In genomic region chr19:12789904-12790619, GRCh38 we compare ENCODE assay signal across 8 cellular contexts. TPM values are rescaled to one million over a fixed set of nuclear protein-coding genes. Genes with fewer than 3 reads are reported as not detected.
DNase-seq lines count a peak whose midpoint lies in the region; ATAC-seq and TF ChIP-seq lines count a peak whose summit lies in the region.

No MANE protein-coding gene starts in this region.

- WGBS in heart right ventricle, 2 donors: 0 to 1% methylated on average over 53 to 56 of the region's 56 CpGs
- 0% methylated on average over 6 to 32 of the region's 56 CpGs for WGBS in upper lobe of left lung, 2 donors

- H3K36me3 Mint-ChIP-seq in T-cell: no peaks in the 10 kb centered on the region

- ATAC-seq in HG02623 (IDR thresholded peaks at IDR 0.05; ENCODE audit: unreplicated experiment) (peak; percentile 31), T-cell (replicated peaks in 1 of 4) (peak; percentile 25 to 35 (median 28)), heart right ventricle (peak; percentile 41 to 65 (median 56)), upper lobe of left lung (ENCODE audit: low FRiP score in 2 of 2) (peak; percentile 60 to 85)

- peak overlapping the region; percentile 96 to 99 for H3K27ac Mint-ChIP-seq in T-cell

- H3K4me1 ChIP-seq in heart right ventricle (peaks cover 33 to 68% (median 57%) of the 10 kb centered on the region in 9 donors), upper lobe of left lung (peaks cover 56 to 67% (median 59%) of the 10 kb centered on the region in 4 donors)

- H3K27me3 Mint-ChIP-seq in T-cell: no peaks in the 10 kb centered on the region

- peaks cover 28 to 38% (median 37%) of the 10 kb centered on the region in 3 donors for H3K4me1 Mint-ChIP-seq in T-cell

- H3K4me3 ChIP-seq in heart right ventricle (peak overlapping the region; percentile 30 to 100 (median 85)), upper lobe of left lung (peak overlapping the region; percentile 51 to 96 (median 88))

- H3K9me3 ChIP-seq in heart right ventricle: no peaks in the 10 kb centered on the region
- no peaks in the 10 kb centered on the region for H3K9me3 ChIP-seq in upper lobe of left lung

- peak in 3 of 4 donors; percentile 62 to 84 (median 70) for TF ChIP-seq EP300 in upper lobe of left lung (IDR thresholded peaks at IDR 0.05)

- peak overlapping the region; percentile 92 for H3K4me3 Mint-ChIP-seq in T-cell

- H3K9me3 Mint-ChIP-seq in T-cell: no peaks in the 10 kb centered on the region

- DNase-seq in GM10248 (ENCODE audit: extremely low spot score) (peak; percentile 94), NCI-H1105 treated with DMSO at 0.1 percent for 48 hours (lab: John Stamatoyannopoulos, UW) (peak; percentile 89), T-cell (peak; percentile 72 to 95 (median 84)), amniotic epithelial cell (ENCODE audit: low read depth) (peak; percentile 91), heart right ventricle (peak; percentile 97 to 98), posterior cingulate gyrus (peak; percentile 92 to 100 (median 97)), upper lobe of left lung (peak; percentile 98 to 99)

- H3K36me3 ChIP-seq in heart right ventricle: peaks cover 0 to 15% (median 0%) of the 10 kb centered on the region in 9 donors
- H3K36me3 ChIP-seq in upper lobe of left lung: peaks cover 0 to 11% (median 0%) of the 10 kb centered on the region in 4 donors

- intact Hi-C loops in heart right ventricle (cut with DNase I): loop anchor here in 5 of 10 donors (5.0 to 10.0 kb wide), 4 partner anchors 68 to 365 kb away; partner anchors contain the start of genes IER2 (in 2 of the 5), STX10 (in 2 of the 5) and TNPO2 (in 1 of the 5)
- intact Hi-C loops in posterior cingulate gyrus (cut with DNase I): loop anchor here (2.0 kb wide), 1 partner anchor 55 kb away; the partner anchor contains the start of gene TRIR

- CTCF ChIA-PET in GM10248 (lab: Yijun Ruan, JAX): interaction anchor here (1.2 to 17.0 kb wide), 5 partner anchors 13 to 32 kb away, joined by 6 to 550 read pairs (median 62); partner anchors contain the start of gene HOOK2
- CTCF ChIA-PET in T-cell (lab: Charles Lee): interaction anchor here in 1 of 2 donors (0.6 to 3.6 kb wide), 3 partner anchors 8 to 56 kb away, joined by 3 to 20 read pairs (median 4); partner anchors contain the start of gene TRIR

- peak overlapping the region; percentile 94 to 100 (median 99) for H3K27ac ChIP-seq in heart right ventricle
- H3K27ac ChIP-seq in upper lobe of left lung: peak overlapping the region; percentile 96 to 100 (median 98)

- H3K27me3 ChIP-seq in heart right ventricle: no peaks in the 10 kb centered on the region
- no peaks in the 10 kb centered on the region for H3K27me3 ChIP-seq in upper lobe of left lung

- TF ChIP-seq CTCF in GM10248 (IDR thresholded peaks at IDR 0.05; ENCODE audit: control extremely low read depth, extremely low read depth, low read depth, missing control alignments) (no peak), heart right ventricle (IDR thresholded peaks at IDR 0.05) (no peak), upper lobe of left lung (IDR thresholded peaks at IDR 0.05) (peak in 1 of 6 experiments; percentile 25)

- TF ChIP-seq POLR2A in upper lobe of left lung (IDR thresholded peaks at IDR 0.05): peak; percentile 26 to 97 (median 86)

- POLR2A ChIA-PET in GM10248 (lab: Yijun Ruan, JAX) (interaction anchor here (1.4 to 3.6 kb wide), 3 partner anchors 7 to 12 kb away, joined by 4 to 70 read pairs (median 9); no protein-coding TSS in a partner anchor), T-cell (lab: Charles Lee) (interaction anchor here in 1 of 2 donors (3.7 kb wide), 1 partner anchor 7 kb away, joined by 45 read pairs; no protein-coding TSS in a partner anchor)

RNA-seq across cellular contexts. Expression of gene JUNB, which starts 1.2 kb away (rescaled TPM):
- total RNA-seq in T-cell: 1,000 to 10,000 TPM in 2 of 5 donors, 100 to 1,000 TPM in 3; 117 to 2,289 (median 138) TPM
- total RNA-seq in heart right ventricle: 100 to 1,000 TPM in 4 of 10 donors, 10 to 100 TPM in 6; 22.4 to 247 (median 70.0) TPM
- 10 to 100 TPM; 41.2 to 65.4 TPM for polyA plus RNA-seq in heart right ventricle
- total RNA-seq in upper lobe of left lung: 100 to 1,000 TPM; 127 to 422 (median 354) TPM

RNA-seq across cellular contexts. Expression of gene PRDX2, which starts 11.5 kb away (rescaled TPM):
- 100 to 1,000 TPM in 3 of 5 donors, 10 to 100 TPM in 2; 94.5 to 150 (median 134) TPM for total RNA-seq in T-cell
- total RNA-seq in heart right ventricle: 100 to 1,000 TPM; 532 to 789 (median 744) TPM
- 100 to 1,000 TPM; 235 to 827 TPM for polyA plus RNA-seq in heart right ventricle
- total RNA-seq in upper lobe of left lung: 100 to 1,000 TPM in 4 of 6 donors, 10 to 100 TPM in 2; 57.6 to 173 (median 123) TPM

RNA-seq across cellular contexts. Expression of gene THSD8, which starts 11.8 kb away (rescaled TPM):
- total RNA-seq in T-cell (1 to 10 TPM in 1 of 5 donors, under 1 TPM in 3, not detected in 1; 0.63 to 2.4 (median 0.97) TPM), heart right ventricle (1 to 10 TPM in 9 of 10 donors, under 1 TPM in 1; 0.72 to 4.8 (median 2.4) TPM), upper lobe of left lung (1 to 10 TPM in 2 of 6 donors, not detected in 4; 4.6 to 6.0 TPM)
- polyA plus RNA-seq in heart right ventricle: 1 to 10 TPM; 2.7 to 3.8 TPM

RNA-seq across cellular contexts. Expression of gene HOOK2, which starts 14.7 kb away (rescaled TPM):
- total RNA-seq in T-cell (10 to 100 TPM; 19.7 to 26.6 (median 22.8) TPM), heart right ventricle (10 to 100 TPM; 47.8 to 79.3 (median 57.8) TPM), upper lobe of left lung (100 to 1,000 TPM in 2 of 6 donors, 10 to 100 TPM in 4; 48.9 to 367 (median 79.6) TPM)
- polyA plus RNA-seq in heart right ventricle: 100 to 1,000 TPM in 1 of 2 donors, 10 to 100 TPM in 1; 29.7 to 173 TPM

RNA-seq across cellular contexts. Expression of gene RNASEH2A, which starts 16.3 kb away (rescaled TPM):
- total RNA-seq in T-cell (10 to 100 TPM in 3 of 5 donors, 1 to 10 TPM in 2; 4.7 to 18.0 (median 15.0) TPM), heart right ventricle (1 to 10 TPM; 1.9 to 5.7 (median 4.1) TPM), upper lobe of left lung (1 to 10 TPM; 4.2 to 7.6 (median 5.6) TPM)
- 1 to 10 TPM; 3.1 to 6.9 TPM for polyA plus RNA-seq in heart right ventricle

Comparison
In these comparisons a context has a peak if more than half of its experiments do, and no peak if none do; other contexts are left out.
1. Peak in every context shown above with its lines: DNase-seq, ATAC-seq, H3K4me3 ChIP-seq and H3K27ac ChIP-seq.